Comparison of ENCODE assay signal across 22 cellular contexts in the genomic region with DNA sequence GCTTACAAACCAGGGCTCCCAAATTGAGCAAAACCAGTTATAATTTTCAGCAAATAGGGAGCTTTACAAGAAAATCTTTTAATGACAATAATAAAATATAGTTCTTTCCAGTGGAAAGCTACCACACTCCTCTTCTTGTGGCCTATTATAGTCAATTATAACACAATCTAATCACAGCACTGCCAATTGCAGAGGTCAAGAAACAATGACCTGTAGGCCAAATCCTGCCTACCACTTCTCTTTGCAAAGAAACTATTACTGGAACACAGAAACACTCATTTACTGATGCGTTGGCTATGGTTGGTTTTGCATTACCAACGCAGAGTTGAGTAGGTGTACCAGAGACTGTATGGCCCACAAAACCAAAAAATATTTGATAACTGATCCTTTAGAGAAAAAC.
DNase-seq lines count a peak whose midpoint lies in the region; ATAC-seq and TF ChIP-seq lines count a peak whose summit lies in the region.
"Had no signal": no experiment of that assay in that cellular context is flagged by ENCODE, and none has a peak within 500 bp of the region (broad histone marks: within the 10 kb centered on the region; RNA-seq: fewer than 3 reads in every experiment).

No MANE protein-coding gene starts in this region.

- ATAC-seq in right lobe of liver, result peak; percentile 54 to 79 (median 62)
- ATAC-seq: GM12878 had no signal

- no peak overlapping the region for H3K4me3 ChIP-seq in right lobe of liver
- H3K4me3 ChIP-seq: BLaER1, GM12878 had no signal

- H3K9me3 ChIP-seq in right lobe of liver, result no peaks in the 10 kb centered on the region
- H3K9me3 ChIP-seq: BE2C, BLaER1 had no signal

- WGBS in right lobe of liver (ENCODE audit: insufficient coverage, low coverage, low lambda C conversion rate, missing lambda C conversion rate), result 37% methylated on average over 2 of the region's 2 CpGs

- no peaks in the 10 kb centered on the region for H3K27me3 ChIP-seq in right lobe of liver
- H3K27me3 ChIP-seq: BLaER1 had no signal

- H3K36me3 ChIP-seq in right lobe of liver, result no peaks in the 10 kb centered on the region
- H3K36me3 ChIP-seq: BE2C, BLaER1 had no signal

- H3K4me1 ChIP-seq in right lobe of liver, result peaks cover 0 to 11% (median 0%) of the 10 kb centered on the region in 4 donors
- H3K4me1 ChIP-seq: BE2C, BLaER1 had no signal

- no peak overlapping the region for H3K27ac ChIP-seq in right lobe of liver
- H3K27ac ChIP-seq: BLaER1 had no signal

- TF ChIP-seq CTCF in right lobe of liver (IDR thresholded peaks at IDR 0.05), result no peak

- intact Hi-C loops in right lobe of liver (cut with DNase I), result no loop called here

- peak; percentile 14 for DNase-seq in NCI-H2227 (lab: John Stamatoyannopoulos, UW; ENCODE audit: unreplicated experiment)
- DNase-seq in NCI-H2227 treated with DMSO at 0.1 percent for 48 hours (lab: John Stamatoyannopoulos, UW), result peak; percentile 35
- no peak for DNase-seq in right lobe of liver
- DNase-seq in activated effector memory CD4-positive, alpha-beta T cell treated with anti-CD3 and anti-CD28 coated beads, Interleukin-2, amount 50 U/mL, for 16 hours, result no peak
- no peak for DNase-seq in epidermal melanocyte (ENCODE audit: insufficient read length, low spot score)
- DNase-seq: 8988T; ACHN; BE2C; C1 segment of cervical spinal cord; CD4-positive, alpha-beta memory T cell; CD4-positive, CD25-positive, alpha-beta regulatory T cell; CD8-positive, alpha-beta memory T cell; COR-L47; DMS 273 treated with DMSO at 0.1 percent for 48 hours; DMS153; DMS53; DMS79; DND-41; EL; GDM1 had no signal

- TF ChIP-seq POLR2A in right lobe of liver (IDR thresholded peaks at IDR 0.05), result no peak

Comparison
In these comparisons a context has a peak if more than half of its experiments do, and no peak if none do; other contexts are left out.
1. DNase-seq: peak in NCI-H2227 (single experiment) and NCI-H2227 treated with DMSO at 0.1 percent for 48 hours (single experiment); none in right lobe of liver (0 of 3), activated effector memory CD4-positive, alpha-beta T cell treated with anti-CD3 and anti-CD28 coated beads, Interleukin-2, amount 50 U/mL, for 16 hours (single experiment) and epidermal melanocyte (single experiment).